27 cellular contexts compared by ENCODE assay signal in the genomic region with DNA sequence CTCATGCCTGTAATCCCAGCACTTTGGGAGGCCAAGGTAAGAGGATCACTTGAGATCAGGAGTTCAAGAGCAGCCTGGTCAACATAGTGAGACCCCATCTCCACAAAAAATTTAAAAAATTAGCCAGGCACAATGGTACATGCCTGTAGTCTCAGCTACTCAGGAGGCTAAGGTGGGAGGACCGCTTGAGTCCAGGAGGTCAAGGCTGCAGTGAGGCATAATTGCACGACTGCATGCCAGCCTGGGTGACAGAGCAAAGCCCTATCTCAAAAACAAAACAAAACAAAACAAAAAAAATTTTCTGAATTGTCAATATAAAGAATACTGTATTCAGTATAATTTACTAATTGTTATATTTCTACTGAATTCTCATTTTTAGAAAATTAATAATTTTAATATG.
"Had no signal": no experiment of that assay in that cellular context is flagged by ENCODE, and none has a peak within 500 bp of the region (broad histone marks: within the 10 kb centered on the region; RNA-seq: fewer than 3 reads in every experiment).

No MANE protein-coding gene starts in this region.

- DNase-seq: stimulated activated CD4-positive, alpha-beta T cell treated with anti-CD3 and anti-CD28 coated beads, Interleukin-2, amount 100 ng/mL, for 48 hours; stimulated activated CD4-positive, alpha-beta T cell treated with anti-CD3 and anti-CD28 coated beads, Interleukin-4, amount 100 ng/mL, for 1 hour; stimulated activated CD4-positive, alpha-beta T cell treated with anti-CD3 and anti-CD28 coated beads, Interleukin-4, amount 100 ng/mL, for 24 hours; stimulated activated CD4-positive, alpha-beta T cell treated with anti-CD3 and anti-CD28 coated beads, Interleukin-4, amount 100 ng/mL, for 4 hours; stimulated activated CD8-positive, alpha-beta memory T cell treated with anti-CD3 and anti-CD28 coated beads, Interleukin-4, amount 100 ng/mL, for 48 hours; stimulated activated naive B cell treated with anti-CD40 and anti-IgM and Interleukin-4, amounts not matched to agents 10 μg/mL and 1 μg/mL and 100 μg/mL, for 72 hours; stimulated activated naive CD4-positive, alpha-beta T cell; stimulated activated naive CD4-positive, alpha-beta T cell treated with Interleukin-2 at 50 U/mL for 16 hours; stimulated activated naive CD8-positive, alpha-beta T cell treated with anti-CD3 and anti-CD28 coated beads, Interleukin-15, amount 100 ng/mL, for 72 hours; stimulated activated naive CD8-positive, alpha-beta T cell treated with anti-CD3 and anti-CD28 coated beads, Interleukin-15, Interleukin-2, amounts not matched to agents 100 U/mL and 50 U/mL, for 24 hours; stomach; substantia nigra; testis; thyroid gland; tibial artery; transverse colon; trophoblast cell; upper lobe of right lung; uterus had no signal

- FAIRE-seq: urothelium cell line had no signal

- H3K9me3 ChIP-seq: stomach, suprapubic skin, testis, thoracic aorta, thyroid gland, tibial artery, tibial nerve, transverse colon, upper lobe of left lung, upper lobe of right lung, uterus, vagina had no signal

- H3K36me3 ChIP-seq: stomach, suprapubic skin, thoracic aorta, thyroid gland, tibial artery, tibial nerve, transverse colon, upper lobe of left lung, upper lobe of right lung, uterus, vagina had no signal

- H3K4me1 ChIP-seq: suprapubic skin, testis, thyroid gland, tibial artery, upper lobe of left lung, upper lobe of right lung, uterus, vagina had no signal

- H3K27ac ChIP-seq: suprapubic skin, testis, thoracic aorta, thyroid gland, tibial artery, tibial nerve, upper lobe of left lung, upper lobe of right lung, uterus, vagina had no signal

- H3K27me3 ChIP-seq: stomach, suprapubic skin, testis, thyroid gland, tibial artery, tibial nerve, transverse colon, upper lobe of left lung, upper lobe of right lung, uterus, vagina had no signal

- H3K4me3 ChIP-seq: stomach, suprapubic skin, testis, thoracic aorta, thyroid gland, tibial artery, tibial nerve, transverse colon, upper lobe of left lung, upper lobe of right lung, uterus, vagina had no signal

- ATAC-seq: stimulated activated effector memory CD8-positive, alpha-beta T cell treated with anti-CD3 and anti-CD28 coated beads, Interleukin-12 subunit alpha, Interleukin-12 subunit beta, amount 100 ng/mL, for 72 hours; stimulated activated memory B cell treated with anti-CD40 and anti-IgM and Interleukin-4, amounts not matched to agents 10 μg/mL and 1 μg/mL and 100 μg/mL, for 72 hours; stimulated activated naive B cell treated with anti-CD40 and anti-IgM and Interleukin-4, amounts not matched to agents 10 μg/mL and 1 μg/mL and 100 μg/mL, for 72 hours; stimulated activated naive CD8-positive, alpha-beta T cell treated with anti-CD3 and anti-CD28 coated beads, Interleukin-15, amount 100 ng/mL, for 72 hours; stimulated activated naive CD8-positive, alpha-beta T cell treated with anti-CD3 and anti-CD28 coated beads, Interleukin-15, Interleukin-2, amounts not matched to agents 100 U/mL and 50 U/mL, for 24 hours; upper lobe of right lung had no signal
